ENCODE assay signal across 18 cellular contexts in the genomic region with DNA sequence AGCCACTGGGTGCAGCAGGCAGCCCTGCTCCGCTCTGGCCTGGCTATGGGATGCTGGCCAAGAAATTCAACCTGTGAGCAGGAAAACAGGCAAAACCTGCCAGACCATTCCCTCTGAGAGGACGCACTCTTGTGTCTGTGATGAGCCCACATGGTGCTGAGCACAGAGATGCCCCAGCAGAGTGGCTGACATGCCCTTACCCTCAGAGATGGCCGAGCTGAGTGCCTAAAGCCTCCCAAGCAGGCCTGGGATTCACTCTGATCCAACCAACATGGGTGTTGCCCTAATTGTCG. TPM values are rescaled to one million over a fixed set of nuclear protein-coding genes. Genes with fewer than 3 reads are reported as not detected.
DNase-seq lines count a peak whose midpoint lies in the region; ATAC-seq, FAIRE-seq and TF ChIP-seq lines count a peak whose summit lies in the region.
"Had no signal": no experiment of that assay in that cellular context is flagged by ENCODE, and none has a peak within 500 bp of the region (broad histone marks: within the 10 kb centered on the region; RNA-seq: fewer than 3 reads in every experiment).

No MANE protein-coding gene starts in this region.

- FAIRE-seq in pancreas (lab: Jason Lieb, UNC) = no peak
- FAIRE-seq: colon, GM18507, GM19239, urothelium cell line had no signal

- no peaks in the 10 kb centered on the region for H3K9me3 ChIP-seq in pancreas
- H3K9me3 ChIP-seq: neutrophil had no signal

- no peak overlapping the region for H3K4me3 ChIP-seq in pancreas

- TF ChIP-seq CTCF in C4-2B (conservative IDR thresholded peaks at IDR 0.05) (no peak), pancreas (IDR thresholded peaks at IDR 0.05) (no peak)

- intact Hi-C loops in pancreas (cut with DNase I) = loop anchor here in 2 of 3 donors (10.0 kb wide), 2 partner anchors 136 to 246 kb away; no protein-coding TSS in a partner anchor

- H3K27me3 ChIP-seq in pancreas = no peaks in the 10 kb centered on the region

- H3K4me3 Mint-ChIP-seq in activated CD8-positive, alpha-beta T cell treated with anti-CD3 and anti-CD28 coated beads, Interleukin-2, amount 10 ng/mL, durations not matched to agents 7 days and 5 days = no peak overlapping the region

- 51 to 64% methylated on average over 4 of the region's 4 CpGs for WGBS in pancreas, 2 donors

- H3K27me3 Mint-ChIP-seq in activated CD8-positive, alpha-beta T cell treated with anti-CD3 and anti-CD28 coated beads, Interleukin-2, amount 10 ng/mL, durations not matched to agents 7 days and 5 days (ENCODE audit: low read depth) = peaks cover 15% of the 10 kb centered on the region

- H3K27ac ChIP-seq in C4-2B (peak overlapping the region; percentile 72), pancreas (no peak overlapping the region)
- H3K27ac ChIP-seq: neutrophil had no signal

- H3K9me3 Mint-ChIP-seq in activated CD8-positive, alpha-beta T cell treated with anti-CD3 and anti-CD28 coated beads, Interleukin-2, amount 10 ng/mL, durations not matched to agents 7 days and 5 days (ENCODE audit: insufficient read depth) = no peaks in the 10 kb centered on the region

- peaks cover 0 to 8% (median 3%) of the 10 kb centered on the region in 3 donors for H3K4me1 ChIP-seq in pancreas

- H3K27ac Mint-ChIP-seq in activated CD8-positive, alpha-beta T cell treated with anti-CD3 and anti-CD28 coated beads, Interleukin-2, amount 10 ng/mL, durations not matched to agents 7 days and 5 days = no peak overlapping the region

- POLR2A ChIA-PET in activated CD8-positive, alpha-beta T cell treated with anti-CD3 and anti-CD28 coated beads, Interleukin-2, amount 10 ng/mL, durations not matched to agents 7 days and 5 days (lab: Charles Lee) = no interaction called here
- POLR2A ChIA-PET in HEK293T (lab: Yijun Ruan, JAX) = no interaction called here

- DNase-seq in HT-29 (ENCODE audit: low spot score) (peak; percentile 89), cerebellar cortex (ENCODE audit: low spot score) (peak; percentile 37), pancreas (peak in 2 of 6 donors; percentile 51 to 66), hepatic stellate cell (ENCODE audit: low spot score) (no peak), HEK293T (ENCODE audit: extremely low spot score) (no peak)
- no peak for DNase-seq in activated CD8-positive, alpha-beta T cell treated with anti-CD3 and anti-CD28 coated beads, Interleukin-2, amount 10 ng/mL, durations not matched to agents 7 days and 5 days
- DNase-seq: activated gamma-delta T cell treated with Interleukin-2 at 50 U/mL for 16 hours, anterior cingulate cortex, Kasumi-1, midbrain had no signal

- CTCF ChIA-PET in activated CD8-positive, alpha-beta T cell treated with anti-CD3 and anti-CD28 coated beads, Interleukin-2, amount 10 ng/mL, durations not matched to agents 7 days and 5 days (lab: Charles Lee) = interaction anchor here (1.4 kb wide), 1 partner anchor 12 kb away, joined by 5 read pairs; no protein-coding TSS in a partner anchor
- CTCF ChIA-PET in HEK293T (lab: Yijun Ruan, JAX) = no interaction called here

- ATAC-seq in pancreas = peak in 3 of 4 donors; percentile 48 to 62 (median 57)
- no peak for ATAC-seq in activated CD8-positive, alpha-beta T cell treated with anti-CD3 and anti-CD28 coated beads, Interleukin-2, amount 10 ng/mL, durations not matched to agents 7 days and 5 days
- no peak for ATAC-seq in HG02884 (IDR thresholded peaks at IDR 0.05; ENCODE audit: unreplicated experiment)
- ATAC-seq: activated CD4-positive, CD25-positive, alpha-beta regulatory T cell treated with anti-CD3 and anti-CD28 coated beads, Interleukin-2, amount 50 U/mL, for 24 hours had no signal

- H3K36me3 ChIP-seq in pancreas = no peaks in the 10 kb centered on the region
- H3K36me3 ChIP-seq: neutrophil had no signal

- H3K36me3 Mint-ChIP-seq in activated CD8-positive, alpha-beta T cell treated with anti-CD3 and anti-CD28 coated beads, Interleukin-2, amount 10 ng/mL, durations not matched to agents 7 days and 5 days (ENCODE audit: low read depth) = no peaks in the 10 kb centered on the region

- H3K4me1 Mint-ChIP-seq in activated CD8-positive, alpha-beta T cell treated with anti-CD3 and anti-CD28 coated beads, Interleukin-2, amount 10 ng/mL, durations not matched to agents 7 days and 5 days (ENCODE audit: low read depth) = peaks cover 4% of the 10 kb centered on the region

TF ChIP-seq in HEK293T, 16 proteins besides CTCF, POLR2A, EP300 and RAD21:
- TF ChIP-seq FOXM1 (IDR thresholded peaks at IDR 0.05; ENCODE audit: borderline replicate concordance) (no peak), ELF4 (IDR thresholded peaks at IDR 0.05) (no peak), LEF1 (IDR thresholded peaks at IDR 0.05; ENCODE audit: borderline replicate concordance) (no peak), ARNT (IDR thresholded peaks at IDR 0.05) (no peak), BHLHE40 (IDR thresholded peaks at IDR 0.05; ENCODE audit: borderline replicate concordance) (no peak), FOXA1 (IDR thresholded peaks at IDR 0.05) (no peak), SUZ12 (IDR thresholded peaks at IDR 0.05) (no peak), FOXK2 (IDR thresholded peaks at IDR 0.05) (no peak), SP1 (IDR thresholded peaks at IDR 0.05) (no peak), CTBP1 (IDR thresholded peaks at IDR 0.05; ENCODE audit: borderline replicate concordance) (no peak)
- TF ChIP-seq, protein P1, sequence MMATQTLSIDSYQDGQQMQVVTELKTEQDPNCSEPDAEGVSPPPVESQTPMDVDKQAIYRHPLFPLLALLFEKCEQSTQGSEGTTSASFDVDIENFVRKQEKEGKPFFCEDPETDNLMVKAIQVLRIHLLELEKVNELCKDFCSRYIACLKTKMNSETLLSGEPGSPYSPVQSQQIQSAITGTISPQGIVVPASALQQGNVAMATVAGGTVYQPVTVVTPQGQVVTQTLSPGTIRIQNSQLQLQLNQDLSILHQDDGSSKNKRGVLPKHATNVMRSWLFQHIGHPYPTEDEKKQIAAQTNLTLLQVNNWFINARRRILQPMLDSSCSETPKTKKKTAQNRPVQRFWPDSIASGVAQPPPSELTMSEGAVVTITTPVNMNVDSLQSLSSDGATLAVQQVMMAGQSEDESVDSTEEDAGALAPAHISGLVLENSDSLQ (IDR thresholded peaks at IDR 0.05) = no peak

RNA-seq across cellular contexts. Expression of a gene that starts 34.3 kb away (rescaled TPM):
- total RNA-seq in HT-29 (2014; rRNA removed; shearing (Covaris generic)) = 7.7 and 9.9 TPM in 2 replicates
- total RNA-seq in pancreas = 10 to 100 TPM in 1 of 6 donors, 1 to 10 TPM in 5; 5.1 to 11.4 (median 6.2) TPM
- 1 to 10 TPM; 2.3 to 3.5 TPM for polyA plus RNA-seq in pancreas
- total RNA-seq in activated CD8-positive, alpha-beta T cell treated with anti-CD3 and anti-CD28 coated beads, Interleukin-2, amount 10 ng/mL, durations not matched to agents 7 days and 5 days = 10 to 100 TPM; 33.0 to 35.6 TPM

Comparison
In these comparisons a context has a peak if more than half of its experiments do, and no peak if none do; other contexts are left out.
1. DNase-seq: peak in HT-29 (single experiment) and cerebellar cortex (single experiment); none in hepatic stellate cell (single experiment), activated CD8-positive, alpha-beta T cell treated with anti-CD3 and anti-CD28 coated beads, Interleukin-2, amount 10 ng/mL, durations not matched to agents 7 days and 5 days (single experiment) and HEK293T (single experiment).
2. ATAC-seq: peak in pancreas (3 of 4); none in activated CD8-positive, alpha-beta T cell treated with anti-CD3 and anti-CD28 coated beads, Interleukin-2, amount 10 ng/mL, durations not matched to agents 7 days and 5 days (single experiment) and HG02884 (single experiment).